Comparison of ENCODE assay signal across 1 cellular context in genomic region chr17:60094754-60095153, GRCh38.
TF ChIP-seq lines count a peak whose summit lies in the region.

No MANE protein-coding gene starts in this region.

TF ChIP-seq in GM23338, 12 proteins besides CTCF, POLR2A, EP300 and RAD21 (continued from another document):
- TF ChIP-seq ZNF462 (CRISPR knock-in tag; IDR thresholded peaks at IDR 0.05) (no peak), REST (IDR thresholded peaks at IDR 0.05; ENCODE audit: unreplicated experiment) (no peak), NANOG (IDR thresholded peaks at IDR 0.05; ENCODE audit: borderline replicate concordance) (no peak), ETS1 (IDR thresholded peaks at IDR 0.05) (no peak)
